Comparison of ENCODE assay signal across 1 cellular context in genomic region chr16:88377961-88378360, GRCh38.
TF ChIP-seq lines count a peak whose summit lies in the region.

No MANE protein-coding gene starts in this region.

TF ChIP-seq in HepG2, 621 proteins besides CTCF, POLR2A, EP300 and RAD21 (continued from another document):
- no peak for TF ChIP-seq REST (IDR thresholded peaks at IDR 0.05; ENCODE audit: borderline replicate concordance in 1 of 2, low read depth in 1 of 2, low read length in 2 of 2)
- TF ChIP-seq ZNF879 (CRISPR knock-in tag; IDR thresholded peaks at IDR 0.05): no peak
- TF ChIP-seq ESRRA (CRISPR knock-in tag; IDR thresholded peaks at IDR 0.05; ENCODE audit: low read depth): no peak
- TF ChIP-seq, protein P1, sequence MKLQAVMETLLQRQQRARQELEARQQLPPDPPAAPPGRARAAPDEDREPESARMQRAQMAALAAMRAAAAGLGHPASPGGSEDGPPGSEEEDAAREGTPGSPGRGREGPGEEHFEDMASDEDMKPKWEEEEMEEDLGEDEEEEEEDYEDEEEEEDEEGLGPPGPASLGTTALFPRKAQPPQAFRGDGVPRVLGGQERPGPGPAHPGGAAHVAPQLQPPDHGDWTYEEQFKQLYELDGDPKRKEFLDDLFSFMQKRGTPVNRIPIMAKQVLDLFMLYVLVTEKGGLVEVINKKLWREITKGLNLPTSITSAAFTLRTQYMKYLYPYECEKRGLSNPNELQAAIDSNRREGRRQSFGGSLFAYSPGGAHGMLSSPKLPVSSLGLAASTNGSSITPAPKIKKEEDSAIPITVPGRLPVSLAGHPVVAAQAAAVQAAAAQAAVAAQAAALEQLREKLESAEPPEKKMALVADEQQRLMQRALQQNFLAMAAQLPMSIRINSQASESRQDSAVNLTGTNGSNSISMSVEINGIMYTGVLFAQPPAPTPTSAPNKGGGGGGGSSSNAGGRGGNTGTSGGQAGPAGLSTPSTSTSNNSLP (IDR thresholded peaks at IDR 0.05; ENCODE audit: low read depth, low read length): no peak
- TF ChIP-seq FLYWCH1 (CRISPR knock-in tag; IDR thresholded peaks at IDR 0.05): no peak
- no peak for TF ChIP-seq ZKSCAN1 (IDR thresholded peaks at IDR 0.05; ENCODE audit: low read length)
- no peak for TF ChIP-seq HNF4G (IDR thresholded peaks at IDR 0.05; ENCODE audit: borderline replicate concordance, low read depth, low read length)
- TF ChIP-seq HNF4G (CRISPR knock-in tag; IDR thresholded peaks at IDR 0.05; ENCODE audit: borderline replicate concordance, low read depth): no peak
- TF ChIP-seq ATF7 (IDR thresholded peaks at IDR 0.05): no peak
- TF ChIP-seq ATF7 (CRISPR knock-in tag; IDR thresholded peaks at IDR 0.05): no peak
TF ChIP-seq in HepG2: peak in this region for 0.
